ENCODE assay signal across 22 cellular contexts in genomic region chr1:39761557-39762260, GRCh38. TPM values are rescaled to one million over a fixed set of nuclear protein-coding genes. Genes with fewer than 3 reads are reported as not detected.
DNase-seq lines count a peak whose midpoint lies in the region; ATAC-seq, FAIRE-seq and TF ChIP-seq lines count a peak whose summit lies in the region.
"Had no signal": no experiment of that assay in that cellular context is flagged by ENCODE, and none has a peak within 500 bp of the region (broad histone marks: within the 10 kb centered on the region; RNA-seq: fewer than 3 reads in every experiment).

No MANE protein-coding gene starts in this region.

- H2BK5ac ChIP-seq in IMR-90 (ENCODE audit: low read depth, low read length, poor library complexity, severe bottlenecking) = no peak overlapping the region

- no peak overlapping the region for H2BK20ac ChIP-seq in IMR-90 (ENCODE audit: low read depth, low read length)

- H3K9me3 ChIP-seq in IMR-90 (ENCODE audit: control insufficient read depth, insufficient read depth, low read length) = no peaks in the 10 kb centered on the region
- H3K9me3 ChIP-seq in GM12878 (replicated peaks; ENCODE audit: control insufficient read depth, insufficient read depth, low read length) = no peaks in the 10 kb centered on the region
- H3K9me3 ChIP-seq: BE2C, SJSA1 had no signal

- H3K27me3 Mint-ChIP-seq in nephron progenitor cell (ENCODE audit: low read depth, poor library complexity) = no peaks in the 10 kb centered on the region

- BruUV-seq in IMR-90 (replicated peaks; lab: Mats Ljungman, UMichigan) (no TSS peak), GM12878 (replicated peaks; lab: Mats Ljungman, UMichigan) (no TSS peak)

- no peak overlapping the region for H3K23ac ChIP-seq in IMR-90 (ENCODE audit: low read depth, low read length)

- no peaks in the 10 kb centered on the region for H4K20me1 ChIP-seq in IMR-90 (ENCODE audit: insufficient read depth, low read length)
- H4K20me1 ChIP-seq in GM12878 (ENCODE audit: control insufficient read depth, insufficient read depth) = no peaks in the 10 kb centered on the region

- H3K9me1 ChIP-seq in IMR-90 (ENCODE audit: insufficient read depth, low read length) = 0 out of 2 replicates have a peak, but pooled peaks cover 8% of the 10 kb centered on the region

- no peak overlapping the region for H2AK5ac ChIP-seq in IMR-90 (ENCODE audit: low read depth, low read length)

- H3K4me1 ChIP-seq in IMR-90 (ENCODE audit: control insufficient read depth, insufficient read depth, low read length) (no peaks in the 10 kb centered on the region), GM12878 (ENCODE audit: control insufficient read depth, insufficient read depth, low read length) (no peaks in the 10 kb centered on the region)
- H3K4me1 ChIP-seq: BE2C, SJSA1 had no signal

- CTCF ChIA-PET in IMR-90 (lab: Yijun Ruan, JAX) (no interaction called here), GM12878 (lab: Yijun Ruan, JAX) (no interaction called here)

- H3K4me2 ChIP-seq in IMR-90 (ENCODE audit: low read depth, low read length) (no peak overlapping the region), GM12878 (ENCODE audit: control insufficient read depth, insufficient read depth) (no peak overlapping the region)

- no peak for TF ChIP-seq EP300 in GM12878 (IDR thresholded peaks at IDR 0.05; ENCODE audit: borderline replicate concordance in 1 of 2, control insufficient read depth in 1 of 2, low read depth in 2 of 2, low read length in 2 of 2)

- no peak overlapping the region for H2AFZ ChIP-seq in IMR-90 (replicated peaks; ENCODE audit: low read length, poor library complexity)
- H2AFZ ChIP-seq in GM12878 (ENCODE audit: control insufficient read depth, low read depth, low read length) = no peak overlapping the region

- no peak overlapping the region for H2BK120ac ChIP-seq in IMR-90 (ENCODE audit: low read depth, low read length)

- H3K14ac ChIP-seq in IMR-90 (replicated peaks; ENCODE audit: low read depth, low read length) = no peak overlapping the region

- no peaks in the 10 kb centered on the region for H3K27me3 ChIP-seq in IMR-90 (ENCODE audit: control insufficient read depth, insufficient read depth, low read length)
- H3K27me3 ChIP-seq in GM12878 (replicated peaks in 1 of 2; ENCODE audit: control insufficient read depth in 2 of 2, insufficient read depth in 2 of 2, low read length in 1 of 2) = no peaks in the 10 kb centered on the region
- H3K27me3 ChIP-seq: BE2C, SJSA1 had no signal

- WGBS in IMR-90 (ENCODE audit: extremely low coverage in 2 of 2, insufficient read length in 1 of 2), 2 experiments = 73% methylated on average over 2 of the region's 16 CpGs; no CpG with 5 or more reads in 1 of the 2 experiments
- 91% methylated on average over 14 of the region's 16 CpGs for WGBS in GM12878 (ENCODE audit: insufficient coverage, insufficient replicate concordance, low lambda C conversion rate, missing lambda C conversion rate)

- SMC1A ChIA-PET in GM12878 (lab: Charles Lee; ENCODE audit: uncharacterized antibody, unreplicated experiment) = no interaction called here

- DNase-seq in ELF-1 (ENCODE audit: low read depth, low spot score) (peak; percentile 39), IMR-90 (no peak), GM12878 (ENCODE audit: low read depth, low spot score) (no peak), nephron progenitor cell (no peak), inferior parietal cortex (ENCODE audit: extremely low spot score) (no peak), NK-92 (lab: John Stamatoyannopoulos, UW; ENCODE audit: unreplicated experiment) (no peak)
- DNase-seq: BE2C, DND-41, Karpas-422, MV-4-11, NCI-H1105 treated with DMSO at 0.1 percent for 48 hours, NCI-H1694, NCI-H524 treated with DMSO at 0.1 percent for 48 hours, OCI-M1 had no signal

- no peak overlapping the region for H3K4me3 ChIP-seq in IMR-90 (ENCODE audit: insufficient read depth, low read depth, low read length)
- H3K4me3 ChIP-seq in GM12878 = no peak overlapping the region
- H3K4me3 ChIP-seq: SJSA1 had no signal

- POLR2A ChIA-PET in IMR-90 (lab: Charles Lee; ENCODE audit: unreplicated experiment) = no interaction called here
- POLR2A ChIA-PET in GM12878 (lab: Charles Lee) = interaction anchor here (0.6 kb wide), 1 partner anchor 1883 kb away, joined by 3 read pairs; no protein-coding TSS in a partner anchor

- H3K9ac ChIP-seq in IMR-90 (ENCODE audit: low read depth, low read length) = no peak overlapping the region
- no peak overlapping the region for H3K9ac ChIP-seq in GM12878 (ENCODE audit: control insufficient read depth, insufficient read depth, low read length)

- H4K8ac ChIP-seq in IMR-90 (ENCODE audit: low read depth in 2 of 2, low read length in 2 of 2) = no peak overlapping the region

- TF ChIP-seq RAD21 in IMR-90 (IDR thresholded peaks at IDR 0.05; ENCODE audit: low read length) (no peak), GM12878 (IDR thresholded peaks at IDR 0.05; ENCODE audit: insufficient read depth, low read depth, low read length) (no peak)

- H3K4ac ChIP-seq in IMR-90 (ENCODE audit: low read depth, low read length) = no peak overlapping the region

- TF ChIP-seq CTCF in IMR-90 (conservative IDR thresholded peaks at IDR 0.05; ENCODE audit: low read depth, low read length) (no peak), GM12878 (IDR thresholded peaks at IDR 0.05 in 2 of 3, conservative IDR thresholded peaks at IDR 0.05 in 1 of 3; ENCODE audit: control insufficient read depth in 2 of 3, extremely low read depth in 1 of 3, insufficient read depth in 1 of 3, low read depth in 3 of 3, low read length in 3 of 3) (no peak), nephron progenitor cell (IDR thresholded peaks at IDR 0.05) (no peak)

- no peaks in the 10 kb centered on the region for H3K79me2 ChIP-seq in GM12878 (ENCODE audit: control insufficient read depth, insufficient read depth, low read length)

- no peak overlapping the region for H3K18ac ChIP-seq in IMR-90 (ENCODE audit: low read depth, low read length)

- H3K4me1 Mint-ChIP-seq in nephron progenitor cell = peaks cover 13% of the 10 kb centered on the region

- no peak overlapping the region for H2AK9ac ChIP-seq in IMR-90 (replicated peaks; ENCODE audit: low read depth, low read length, poor library complexity)

- no peak for FAIRE-seq in GM12878 (lab: Jason Lieb, UNC)
- FAIRE-seq: GM12892, RCC 7860 had no signal

- intact Hi-C loops in IMR-90 (cut with micrococcal nuclease) (loop anchor here (5.0 kb wide), 1 partner anchor 239 kb away; no protein-coding TSS in a partner anchor), GM12878 (cut with micrococcal nuclease; ENCODE audit: unreplicated experiment) (no loop called here)

- RAD21 ChIA-PET in GM12878 (lab: Charles Lee; ENCODE audit: unreplicated experiment) = no interaction called here

- H3K4me3 Mint-ChIP-seq in nephron progenitor cell = no peak overlapping the region

- peak overlapping the region; percentile 52 for H3K27ac Mint-ChIP-seq in nephron progenitor cell

- no peak overlapping the region for H4K91ac ChIP-seq in IMR-90 (ENCODE audit: insufficient read depth, low read depth, low read length)

- no peaks in the 10 kb centered on the region for H3K9me3 Mint-ChIP-seq in nephron progenitor cell

- no peak overlapping the region for H2BK15ac ChIP-seq in IMR-90 (ENCODE audit: low read depth, low read length)

- no peak overlapping the region for H4K5ac ChIP-seq in IMR-90 (ENCODE audit: low read depth, low read length)

- H3K27ac ChIP-seq in IMR-90 (ENCODE audit: insufficient read depth, low read length) (no peak overlapping the region), GM12878 (ENCODE audit: control insufficient read depth, insufficient read depth) (no peak overlapping the region)
- H3K27ac ChIP-seq: SJSA1 had no signal

- H3K36me3 ChIP-seq in IMR-90 (ENCODE audit: control insufficient read depth, insufficient read depth, low read length) (peaks cover 9% of the 10 kb centered on the region; the same call in 1 of the 2 replicates), GM12878 (ENCODE audit: control insufficient read depth in 2 of 2, insufficient read depth in 2 of 2, low read length in 1 of 2) (peaks cover 0 to 8% of the 10 kb centered on the region in 2 experiments; a peak in 1 of 4 replicates)
- H3K36me3 ChIP-seq: BE2C had no signal

- in situ Hi-C loops in IMR-90 (cut with MboI; ENCODE audit: low sequenced_read_pairs) (no loop called here), GM12878 (cut with MboI) (no loop called here)

- ATAC-seq in IMR-90 (ENCODE audit: low read depth) = peak; percentile 25
- ATAC-seq in GM12878 = no peak
- ATAC-seq in GM18870 (IDR thresholded peaks at IDR 0.05; ENCODE audit: unreplicated experiment) = no peak
- ATAC-seq: Right ventricle myocardium inferior had no signal

- H3K56ac ChIP-seq in IMR-90 (ENCODE audit: extremely low read depth, insufficient read depth, low read length) = no peak overlapping the region

- H3K36me3 Mint-ChIP-seq in nephron progenitor cell (ENCODE audit: low read depth) = peaks cover 20% of the 10 kb centered on the region

- dilution Hi-C loops in IMR-90 (cut with HindIII; ENCODE audit: low sequenced_read_pairs, unreplicated experiment) = no loop called here

- TF ChIP-seq POLR2A in IMR-90 (IDR thresholded peaks at IDR 0.05; ENCODE audit: low read depth, low read length) (no peak), GM12878 (IDR thresholded peaks at IDR 0.05; ENCODE audit: low read depth, low read length) (peak; percentile 29; the same call in 1 of the 2 replicates)

- H3K79me1 ChIP-seq in IMR-90 (ENCODE audit: low read depth in 1 of 2, low read length in 2 of 2) = no peaks in the 10 kb centered on the region

RNA-seq across cellular contexts. Expression of gene OXCT2, which starts 9.4 kb away (rescaled TPM):
- total RNA-seq in IMR-90 (2012; rRNA removed) (0.18 and 0.28 TPM in 2 replicates), GM12878 (2014; rRNA removed) (0.79 and 1.1 TPM in 2 replicates), GM12878 (2014; rRNA removed; fragmentation: Illumina TruSeq; extraction: Trizol) (0.69 and 1.0 TPM in 2 replicates), GM12878 (2021) (0.98 and 1.9 TPM in 2 replicates)
- polyA plus RNA-seq in IMR-90 (2012; rRNA removed) (0.22 and 0.30 TPM in 2 replicates), GM12878 (2011; rRNA removed) (0.29 and 0.39 TPM in 2 replicates), GM12878 (2014; fragmentation: Illumina TruSeq; extraction: Trizol) (0.13 and 0.57 TPM in 2 replicates), GM12878 (2014; fragmentation: Nextera tagmentation; extraction: Ambion mirVana) (under 1 TPM; 0.06 to 0.31 TPM), GM12878 (2014; rRNA removed) (1.7 and 1.8 TPM in 2 replicates), GM12878 (2016; fragmentation: Nextera tagmentation; extraction: Ambion mirVana) (under 1 TPM; 0.40 to 0.60 TPM)
- polyA plus RNA-seq in IMR-90 (2012; cell fraction: cytosol; rRNA removed) = 0.26 and 0.49 TPM in 2 replicates
- polyA plus RNA-seq in IMR-90 (2012; cell fraction: nucleus; rRNA removed; ENCODE audit: low replicate concordance) = 0.44 and 0.53 TPM in 2 replicates
- 4.1 and 4.9 TPM in 2 replicates for total RNA-seq in GM12878 (2013; cell fraction: nucleolus; rRNA removed)
- 0.43 TPM for polyA plus RNA-seq in GM12878 (2011; ENCODE audit: low read depth)
- polyA plus RNA-seq in GM12878 (2011; cell fraction: cytosol; rRNA removed) = 0.39 and 0.53 TPM in 2 replicates
- 1.9 and 2.1 TPM in 2 replicates for polyA plus RNA-seq in GM12878 (2011; cell fraction: nucleus; rRNA removed)
- polyA plus RNA-seq in GM12878 (2012) = 0.53 and 0.81 TPM in 2 replicates
- 0.44 and 0.72 TPM in 2 replicates for polyA minus RNA-seq in GM12878 (2011; rRNA and poly(A)+ RNA removed)
- not detected in 2 replicates for polyA minus RNA-seq in GM12878 (2011; cell fraction: cytosol; rRNA and poly(A)+ RNA removed)
- polyA minus RNA-seq in GM12878 (2011; cell fraction: nucleus; rRNA and poly(A)+ RNA removed) = 0.36 and 0.67 TPM in 2 replicates
- total RNA-seq: A673, G401, H4 had no signal

RNA-seq across cellular contexts. Expression of gene PPIE, which starts 23.0 kb away (rescaled TPM):
- total RNA-seq in IMR-90 (2012; rRNA removed) (40.8 and 40.9 TPM in 2 replicates), GM12878 (2014; rRNA removed) (36.6 and 39.6 TPM in 2 replicates), GM12878 (2014; rRNA removed; fragmentation: Illumina TruSeq; extraction: Trizol) (46.6 and 48.0 TPM in 2 replicates), GM12878 (2021) (46.5 and 48.1 TPM in 2 replicates)
- polyA plus RNA-seq in IMR-90 (2012; rRNA removed) (61.6 and 68.1 TPM in 2 replicates), GM12878 (2011; rRNA removed) (77.8 and 81.1 TPM in 2 replicates), GM12878 (2014; fragmentation: Illumina TruSeq; extraction: Trizol) (53.4 and 58.7 TPM in 2 replicates), GM12878 (2014; fragmentation: Nextera tagmentation; extraction: Ambion mirVana) (100 to 1,000 TPM; 130 to 163 TPM), GM12878 (2014; rRNA removed) (54.7 and 66.1 TPM in 2 replicates), GM12878 (2016; fragmentation: Nextera tagmentation; extraction: Ambion mirVana) (10 to 100 TPM; 74.1 to 78.7 TPM)
- polyA plus RNA-seq in IMR-90 (2012; cell fraction: cytosol; rRNA removed) = 47.7 and 55.0 TPM in 2 replicates
- polyA plus RNA-seq in IMR-90 (2012; cell fraction: nucleus; rRNA removed; ENCODE audit: low replicate concordance) = 40.4 and 49.3 TPM in 2 replicates
- total RNA-seq in GM12878 (2013; cell fraction: nucleolus; rRNA removed) = 75.9 and 77.7 TPM in 2 replicates
- 34.9 TPM for polyA plus RNA-seq in GM12878 (2011; ENCODE audit: low read depth)
- 75.3 and 89.8 TPM in 2 replicates for polyA plus RNA-seq in GM12878 (2011; cell fraction: cytosol; rRNA removed)
- polyA plus RNA-seq in GM12878 (2011; cell fraction: nucleus; rRNA removed) = 111 and 126 TPM in 2 replicates
- 43.3 and 53.5 TPM in 2 replicates for polyA plus RNA-seq in GM12878 (2012)
- polyA minus RNA-seq in GM12878 (2011; rRNA and poly(A)+ RNA removed) = 46.6 and 47.5 TPM in 2 replicates
- polyA minus RNA-seq in GM12878 (2011; cell fraction: cytosol; rRNA and poly(A)+ RNA removed) = 10.6 and 11.1 TPM in 2 replicates
- 40.1 and 44.9 TPM in 2 replicates for polyA minus RNA-seq in GM12878 (2011; cell fraction: nucleus; rRNA and poly(A)+ RNA removed)

RNA-seq across cellular contexts. Expression of gene BMP8B, which starts 27.0 kb away (rescaled TPM):
- total RNA-seq in IMR-90 (2012; rRNA removed) = not detected in 2 replicates
- polyA plus RNA-seq in IMR-90 (2012; rRNA removed) = 0.03 TPM in 1 of 2 replicates, not detected in the other
- polyA plus RNA-seq in IMR-90 (2012; cell fraction: cytosol; rRNA removed) = not detected in 2 replicates
- polyA plus RNA-seq in IMR-90 (2012; cell fraction: nucleus; rRNA removed; ENCODE audit: low replicate concordance) = not detected in 2 replicates
- 1.2 and 2.0 TPM in 2 replicates for total RNA-seq in GM12878 (2013; cell fraction: nucleolus; rRNA removed)
- total RNA-seq in GM12878 (2014; rRNA removed) = 0.71 and 1.2 TPM in 2 replicates
- 0.37 and 0.49 TPM in 2 replicates for total RNA-seq in GM12878 (2014; rRNA removed; fragmentation: Illumina TruSeq; extraction: Trizol)
- total RNA-seq in GM12878 (2021) = 1.2 TPM in 2 replicates
- polyA plus RNA-seq in GM12878 (2011; ENCODE audit: low read depth) = 0.71 TPM
- polyA plus RNA-seq in GM12878 (2011; rRNA removed) = 0.55 and 0.56 TPM in 2 replicates
- 0.62 and 0.76 TPM in 2 replicates for polyA plus RNA-seq in GM12878 (2011; cell fraction: cytosol; rRNA removed)
- polyA plus RNA-seq in GM12878 (2011; cell fraction: nucleus; rRNA removed) = 0.96 and 1.1 TPM in 2 replicates
- polyA plus RNA-seq in GM12878 (2012) = 1.0 and 1.3 TPM in 2 replicates
- polyA plus RNA-seq in GM12878 (2014; fragmentation: Illumina TruSeq; extraction: Trizol) = 1.00 and 1.0 TPM in 2 replicates
- polyA plus RNA-seq in GM12878 (2014; fragmentation: Nextera tagmentation; extraction: Ambion mirVana) = under 1 TPM; 0.23 to 0.37 TPM
- 1.00 and 1.0 TPM in 2 replicates for polyA plus RNA-seq in GM12878 (2014; rRNA removed)
- polyA plus RNA-seq in GM12878 (2016; fragmentation: Nextera tagmentation; extraction: Ambion mirVana) = under 1 TPM; 0.09 to 0.23 TPM
- 0.88 and 1.1 TPM in 2 replicates for polyA minus RNA-seq in GM12878 (2011; rRNA and poly(A)+ RNA removed)
- 0.53 TPM in 1 of 2 replicates, not detected in the other for polyA minus RNA-seq in GM12878 (2011; cell fraction: cytosol; rRNA and poly(A)+ RNA removed)
- 0.12 and 0.48 TPM in 2 replicates for polyA minus RNA-seq in GM12878 (2011; cell fraction: nucleus; rRNA and poly(A)+ RNA removed)
